Comparison of ENCODE assay signal across 26 cellular contexts in the genomic region with DNA sequence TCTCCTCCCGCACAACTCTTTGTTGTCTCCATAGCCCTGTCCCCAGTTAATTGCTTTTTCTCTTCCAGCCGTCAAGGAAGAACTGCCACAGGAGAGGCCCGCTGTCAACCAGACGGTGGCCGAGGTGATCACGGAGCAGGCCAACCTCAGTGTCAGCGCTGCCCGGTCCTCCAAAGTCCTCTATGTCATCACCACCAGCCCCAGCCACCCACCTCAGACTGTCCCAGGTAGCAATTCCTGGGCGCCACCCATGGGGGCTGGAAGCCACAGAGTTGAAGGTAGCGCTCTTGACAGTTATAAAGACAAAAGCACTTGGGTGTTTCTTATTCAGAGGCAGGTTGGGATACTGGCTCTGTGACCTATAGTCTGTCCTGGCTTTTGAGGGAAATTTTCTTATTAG.
DNase-seq lines count a peak whose midpoint lies in the region; ATAC-seq, FAIRE-seq and TF ChIP-seq lines count a peak whose summit lies in the region.
"Had no signal": no experiment of that assay in that cellular context is flagged by ENCODE, and none has a peak within 500 bp of the region (broad histone marks: within the 10 kb centered on the region; RNA-seq: fewer than 3 reads in every experiment).

No MANE protein-coding gene starts in this region.

- H3K36me3 Mint-ChIP-seq in activated CD4-positive, alpha-beta T cell treated with anti-CD3 and anti-CD28 coated beads, Interleukin-2, amount 10 ng/mL, durations not matched to agents 24 days and 14 days (ENCODE audit: low read depth) = no peaks in the 10 kb centered on the region
- H3K36me3 Mint-ChIP-seq: CD8-positive, alpha-beta T cell had no signal

- H3K4me3 Mint-ChIP-seq in activated CD4-positive, alpha-beta T cell treated with anti-CD3 and anti-CD28 coated beads, Interleukin-2, amount 10 ng/mL, durations not matched to agents 24 days and 14 days = no peak overlapping the region
- H3K4me3 Mint-ChIP-seq: B cell; CD4-positive, alpha-beta T cell; CD8-positive, alpha-beta T cell had no signal

- TF ChIP-seq CTCF in HepG2 (CRISPR knock-in tag; IDR thresholded peaks at IDR 0.05) (no peak), right lobe of liver (IDR thresholded peaks at IDR 0.05) (no peak), coronary artery (IDR thresholded peaks at IDR 0.05) (no peak)

- no peaks in the 10 kb centered on the region for H3K4me1 Mint-ChIP-seq in activated CD4-positive, alpha-beta T cell treated with anti-CD3 and anti-CD28 coated beads, Interleukin-2, amount 10 ng/mL, durations not matched to agents 24 days and 14 days
- H3K4me1 Mint-ChIP-seq: B cell had no signal

- no TSS peak for BruUV-seq in HepG2 (replicated peaks; lab: Mats Ljungman, UMichigan)

- no peak overlapping the region for H3K4me3 ChIP-seq in HepG2 (replicated peaks in 1 of 3; ENCODE audit: insufficient read depth in 1 of 3, low read depth in 2 of 3, low read length in 3 of 3)
- no peak overlapping the region for H3K4me3 ChIP-seq in right lobe of liver
- no peak overlapping the region for H3K4me3 ChIP-seq in coronary artery
- H3K4me3 ChIP-seq: A549; BLaER1 treated with 17β-estradiol and CSF1 and Interleukin-3, amounts not matched to agents 10 nM and 100 nM; GM12878 had no signal

- H3K27ac ChIP-seq in HepG2 (ENCODE audit: extremely low read length, insufficient read depth, low read length) (no peak overlapping the region), right lobe of liver (no peak overlapping the region), coronary artery (no peak overlapping the region)
- H3K27ac ChIP-seq: 22Rv1; A549; BLaER1 treated with 17β-estradiol and CSF1 and Interleukin-3, amounts not matched to agents 10 nM and 100 nM; C4-2B had no signal

- CTCF ChIA-PET in HepG2 (lab: Yijun Ruan, JAX; ENCODE audit: low intra/inter-chr PET ratio, low total read pairs) = no interaction called here

- H3K27me3 ChIP-seq in HepG2 (ENCODE audit: control insufficient read depth in 1 of 2, insufficient read depth in 2 of 2, low read length in 2 of 2) (no peaks in the 10 kb centered on the region), right lobe of liver (no peaks in the 10 kb centered on the region)

- no peaks in the 10 kb centered on the region for H3K79me2 ChIP-seq in HepG2 (ENCODE audit: insufficient read depth, low read length)

- no peak for TF ChIP-seq RAD21 in HepG2 (CRISPR knock-in tag; IDR thresholded peaks at IDR 0.05)

- POLR2A ChIA-PET in HepG2 (lab: Yijun Ruan, JAX) = no interaction called here

- FAIRE-seq in HepG2 (lab: Jason Lieb, UNC) = no peak
- FAIRE-seq: A549, D721Med, GM12878, GM12892, GM18507 had no signal

- H3K4me2 ChIP-seq in HepG2 (ENCODE audit: low read depth, low read length) = no peak overlapping the region
- H3K4me2 ChIP-seq: A549; BLaER1 treated with 17β-estradiol and CSF1 and Interleukin-3, amounts not matched to agents 10 nM and 100 nM had no signal

- H3K4me1 ChIP-seq in HepG2 (ENCODE audit: insufficient read depth, low read length) (peaks cover 29% of the 10 kb centered on the region), right lobe of liver (peaks cover 0 to 10% (median 0%) of the 10 kb centered on the region in 4 donors)
- H3K4me1 ChIP-seq: A549 had no signal

- peak; percentile 24 for DNase-seq in activated CD8-positive, alpha-beta memory T cell treated with anti-CD3 and anti-CD28 coated beads for 24 hours
- no peak for DNase-seq in activated CD8-positive, alpha-beta memory T cell treated with anti-CD3 and anti-CD28 coated beads, Interleukin-2, amount 50 U/mL, for 48 hours
- DNase-seq in HepG2 (ENCODE audit: low spot score) (no peak), right lobe of liver (no peak), coronary artery (ENCODE audit: low spot score) (peak; percentile 62), ureter (ENCODE audit: low spot score) (peak; percentile 35), DMS53 treated with DMSO at 0.1 percent for 48 hours (lab: John Stamatoyannopoulos, UW; ENCODE audit: unreplicated experiment) (no peak)
- DNase-seq in activated CD4-positive, alpha-beta T cell treated with anti-CD3 and anti-CD28 coated beads, Interleukin-2, amount 10 ng/mL, durations not matched to agents 24 days and 14 days = no peak
- DNase-seq: AML-193; Caco-2; Calu3; CD4-positive, alpha-beta T cell; CD8-positive, alpha-beta T cell; DMS79; DND-41; EL; GDM1 had no signal

- in situ Hi-C loops in HepG2 (cut with HindIII; ENCODE audit: extremely low pct_ligation_motif_present, low pct_unique_long_range_greater_than_20kb) = no loop called here

- WGBS in HepG2 (ENCODE audit: low lambda C conversion rate) = 97% methylated on average over 8 of the region's 10 CpGs
- 83% methylated on average over 1 of the region's 10 CpGs for WGBS in right lobe of liver (ENCODE audit: insufficient coverage, low coverage, low lambda C conversion rate, missing lambda C conversion rate)

- peaks cover 15% of the 10 kb centered on the region for H3K27me3 Mint-ChIP-seq in activated CD4-positive, alpha-beta T cell treated with anti-CD3 and anti-CD28 coated beads, Interleukin-2, amount 10 ng/mL, durations not matched to agents 24 days and 14 days

- H3K9me3 ChIP-seq in HepG2 (ENCODE audit: low read length) (no peaks in the 10 kb centered on the region; the same call in 1 of the 2 replicates), right lobe of liver (no peaks in the 10 kb centered on the region)
- H3K9me3 ChIP-seq: A549, Caco-2 had no signal

- H3K27ac Mint-ChIP-seq in activated CD4-positive, alpha-beta T cell treated with anti-CD3 and anti-CD28 coated beads, Interleukin-2, amount 10 ng/mL, durations not matched to agents 24 days and 14 days = no peak overlapping the region
- H3K27ac Mint-ChIP-seq: B cell; CD4-positive, alpha-beta T cell; CD8-positive, alpha-beta T cell had no signal

- TF ChIP-seq POLR2A in HepG2 (IDR thresholded peaks at IDR 0.05; ENCODE audit: insufficient read depth in 1 of 2, low read depth in 2 of 2, low read length in 2 of 2) (no peak), right lobe of liver (IDR thresholded peaks at IDR 0.05) (no peak)

- H2AFZ ChIP-seq in HepG2 (ENCODE audit: low read length) = no peak overlapping the region

- no peaks in the 10 kb centered on the region for H4K20me1 ChIP-seq in HepG2 (ENCODE audit: insufficient read depth, low read length)

- H3K36me3 ChIP-seq in HepG2 (replicated peaks in 1 of 2; ENCODE audit: control insufficient read depth in 1 of 2, insufficient read depth in 2 of 2, low read length in 2 of 2) = peaks cover 2 to 14% of the 10 kb centered on the region in 2 experiments; a peak in 4 of 5 replicates
- H3K36me3 ChIP-seq in right lobe of liver = no peaks in the 10 kb centered on the region
- H3K36me3 ChIP-seq: BLaER1 treated with 17β-estradiol and CSF1 and Interleukin-3, amounts not matched to agents 10 nM and 100 nM had no signal

- no peak for TF ChIP-seq EP300 in HepG2 (IDR thresholded peaks at IDR 0.05; ENCODE audit: low read depth in 2 of 2, low read length in 2 of 2)
- TF ChIP-seq EP300 in HepG2 (CRISPR knock-in tag; IDR thresholded peaks at IDR 0.05; ENCODE audit: borderline replicate concordance) = no peak

- ATAC-seq in HepG2 = no peak
- ATAC-seq in right lobe of liver = no peak
- ATAC-seq: A549; CD8-positive, alpha-beta T cell; GM12878 had no signal

- intact Hi-C loops in HepG2 (cut with micrococcal nuclease; ENCODE audit: unreplicated experiment) = no loop called here
- intact Hi-C loops in right lobe of liver (cut with DNase I) = no loop called here
- intact Hi-C loops in activated CD4-positive, alpha-beta T cell treated with anti-CD3 and anti-CD28 coated beads, Interleukin-2, amount 10 ng/mL, durations not matched to agents 24 days and 14 days (cut with micrococcal nuclease) = no loop called here

- H3K9me3 Mint-ChIP-seq in activated CD4-positive, alpha-beta T cell treated with anti-CD3 and anti-CD28 coated beads, Interleukin-2, amount 10 ng/mL, durations not matched to agents 24 days and 14 days = no peaks in the 10 kb centered on the region
- H3K9me3 Mint-ChIP-seq: CD4-positive, alpha-beta T cell; CD8-positive, alpha-beta T cell had no signal

- H3K9ac ChIP-seq in HepG2 (ENCODE audit: insufficient read depth, low read depth, low read length) = no peak overlapping the region
- H3K9ac ChIP-seq: BLaER1 treated with 17β-estradiol and CSF1 and Interleukin-3, amounts not matched to agents 10 nM and 100 nM had no signal

TF ChIP-seq in HepG2, 621 proteins besides CTCF, POLR2A, EP300 and RAD21:
- TF ChIP-seq ZNF546 (CRISPR knock-in tag; conservative IDR thresholded peaks at IDR 0.05) (no peak), ZSCAN30 (CRISPR knock-in tag; IDR thresholded peaks at IDR 0.05) (no peak), ZBTB33 (CRISPR knock-in tag; IDR thresholded peaks at IDR 0.05) (peak; percentile 93)

Comparison
In these comparisons a context has a peak if more than half of its experiments do, and no peak if none do; other contexts are left out.
1. DNase-seq: peak in activated CD8-positive, alpha-beta memory T cell treated with anti-CD3 and anti-CD28 coated beads for 24 hours (single experiment), coronary artery (single experiment) and ureter (single experiment); none in activated CD8-positive, alpha-beta memory T cell treated with anti-CD3 and anti-CD28 coated beads, Interleukin-2, amount 50 U/mL, for 48 hours (single experiment), HepG2 (single experiment), right lobe of liver (0 of 3), DMS53 treated with DMSO at 0.1 percent for 48 hours (single experiment) and activated CD4-positive, alpha-beta T cell treated with anti-CD3 and anti-CD28 coated beads, Interleukin-2, amount 10 ng/mL, durations not matched to agents 24 days and 14 days (single experiment).